ENCODE assay signal across 8 cellular contexts in the genomic region with DNA sequence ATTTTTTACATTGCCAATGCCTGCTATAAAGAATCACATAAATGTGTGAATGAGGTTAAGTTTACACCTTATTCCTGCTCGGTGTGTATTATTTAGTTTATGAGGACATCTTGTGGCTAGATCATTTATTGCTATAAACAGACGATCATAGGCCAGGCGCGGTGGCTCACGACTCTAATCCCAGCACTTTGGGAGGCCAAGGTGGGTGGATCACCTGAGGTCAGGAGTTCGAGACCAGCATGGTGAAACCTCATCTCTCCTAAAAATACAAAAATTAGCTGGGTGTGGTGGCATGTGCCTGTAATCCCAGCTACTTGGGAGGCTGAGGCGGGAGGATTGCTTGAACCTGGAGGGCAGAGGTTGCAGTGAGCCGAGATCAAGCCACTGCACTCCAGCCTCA. TPM values are rescaled to one million over a fixed set of nuclear protein-coding genes. Genes with fewer than 3 reads are reported as not detected.
DNase-seq lines count a peak whose midpoint lies in the region; ATAC-seq and TF ChIP-seq lines count a peak whose summit lies in the region.
"Not testable (repeated sequence)": the region's sequence is repeated elsewhere in the genome, so short reads cannot be mapped to it uniquely, and the experiment has no call there.

No MANE protein-coding gene starts in this region.

- ATAC-seq in DND-41 (ENCODE audit: insufficient read depth, low read depth) (peak; percentile 91), thoracic aorta (ENCODE audit: insufficient number of reproducible peaks, low FRiP score, low read depth) (peak; percentile 32)
- peak; percentile 68 to 71 for ATAC-seq in natural killer cell treated with Interleukin-12 subunit alpha and Interleukin-12 subunit beta and Interleukin-15 and Interleukin-18, amount 100 ng/mL, for 72 hours

- H3K9ac ChIP-seq in DND-41 (ENCODE audit: low read depth, low read length) = not testable (repeated sequence)

- H4K20me1 ChIP-seq in DND-41 (ENCODE audit: insufficient read depth, low read length) = not testable (repeated sequence)

- H3K79me2 ChIP-seq in DND-41 (ENCODE audit: insufficient read depth, low read length) = not testable (repeated sequence)

- not testable (repeated sequence) for H3K9me3 ChIP-seq in DND-41 (ENCODE audit: insufficient read depth, low read length, severe bottlenecking); thoracic aorta

- H3K4me2 ChIP-seq in DND-41 (ENCODE audit: insufficient read depth, low read length) = not testable (repeated sequence)

- not testable (repeated sequence) for H3K36me3 ChIP-seq in DND-41 (ENCODE audit: insufficient read depth, low read length); thoracic aorta

- not testable (repeated sequence) for H3K4me1 ChIP-seq in DND-41 (ENCODE audit: insufficient read depth, low read length)
- H3K4me1 ChIP-seq in thoracic aorta (ENCODE audit: control insufficient read depth in 1 of 2, low read depth in 2 of 2) = peaks cover 3 to 11% of the 10 kb centered on the region in 2 donors

- not testable (repeated sequence) for H3K4me3 Mint-ChIP-seq in activated naive CD4-positive, alpha-beta T cell treated with anti-CD3 and anti-CD28 coated beads for 36 hours; natural killer cell treated with Interleukin-12 subunit alpha and Interleukin-12 subunit beta and Interleukin-15 and Interleukin-18, amount 100 ng/mL, for 72 hours

- H3K27me3 ChIP-seq in DND-41 (ENCODE audit: insufficient read depth, low read length, poor library complexity); thoracic aorta (replicated peaks; ENCODE audit: insufficient read depth): not testable (repeated sequence)

- peaks cover 54% of the 10 kb centered on the region for H3K4me1 Mint-ChIP-seq in activated naive CD4-positive, alpha-beta T cell treated with anti-CD3 and anti-CD28 coated beads for 36 hours (ENCODE audit: low read depth)
- peaks cover 3 to 14% of the 10 kb centered on the region in 2 donors for H3K4me1 Mint-ChIP-seq in natural killer cell treated with Interleukin-12 subunit alpha and Interleukin-12 subunit beta and Interleukin-15 and Interleukin-18, amount 100 ng/mL, for 72 hours (ENCODE audit: low read depth in 2 of 2)

- H3K36me3 Mint-ChIP-seq in activated naive CD4-positive, alpha-beta T cell treated with anti-CD3 and anti-CD28 coated beads for 36 hours (ENCODE audit: low read depth); natural killer cell treated with Interleukin-12 subunit alpha and Interleukin-12 subunit beta and Interleukin-15 and Interleukin-18, amount 100 ng/mL, for 72 hours: not testable (repeated sequence)

- H3K27ac ChIP-seq in DND-41 (ENCODE audit: low read length); thoracic aorta: not testable (repeated sequence)

- CTCF ChIA-PET in HEK293T (lab: Yijun Ruan, JAX) = not testable (repeated sequence)
- CTCF ChIA-PET in activated naive CD4-positive, alpha-beta T cell treated with anti-CD3 and anti-CD28 coated beads for 36 hours (lab: Charles Lee) = interaction anchor here (9.3 kb wide), 1 partner anchor 115 kb away, joined by 100 read pairs; no protein-coding TSS in a partner anchor

- intact Hi-C loops in activated naive CD4-positive, alpha-beta T cell treated with anti-CD3 and anti-CD28 coated beads for 36 hours (cut with micrococcal nuclease) = loop anchor here (1.0 to 5.0 kb wide), 9 partner anchors 48 to 412 kb away; partner anchors contain the start of gene KIAA0319

- not testable (repeated sequence) for H2AFZ ChIP-seq in DND-41 (ENCODE audit: low read depth, low read length)

- POLR2A ChIA-PET in HEK293T (lab: Yijun Ruan, JAX) = not testable (repeated sequence)

- H3K9me3 Mint-ChIP-seq in activated naive CD4-positive, alpha-beta T cell treated with anti-CD3 and anti-CD28 coated beads for 36 hours; natural killer cell treated with Interleukin-12 subunit alpha and Interleukin-12 subunit beta and Interleukin-15 and Interleukin-18, amount 100 ng/mL, for 72 hours: not testable (repeated sequence)

- H3K4me3 ChIP-seq in DND-41 (ENCODE audit: low read depth in 1 of 2, low read length in 2 of 2); fibroblast of villous mesenchyme (ENCODE audit: low read depth, low read length); thoracic aorta: not testable (repeated sequence)

- peak; percentile 24 for DNase-seq in DND-41
- DNase-seq in HEK293T (ENCODE audit: extremely low spot score) = peak; percentile 39
- DNase-seq in NCI-H1105 treated with DMSO at 0.1 percent for 48 hours (lab: John Stamatoyannopoulos, UW) = peak; percentile 69
- peak; percentile 18 for DNase-seq in SIG-M5 treated with dmso at 0.1 percent for 504 hours (lab: John Stamatoyannopoulos, UW; ENCODE audit: unreplicated experiment)
- DNase-seq in activated naive CD4-positive, alpha-beta T cell treated with anti-CD3 and anti-CD28 coated beads for 36 hours = peak; percentile 58
- DNase-seq in fibroblast of villous mesenchyme (ENCODE audit: low read depth) = peak; percentile 50
- not testable (repeated sequence) for DNase-seq in natural killer cell treated with Interleukin-12 subunit alpha and Interleukin-12 subunit beta and Interleukin-15 and Interleukin-18, amount 100 ng/mL, for 72 hours (ENCODE audit: low spot score); thoracic aorta (ENCODE audit: low spot score)

- peak; percentile 70 for TF ChIP-seq CTCF in DND-41 (IDR thresholded peaks at IDR 0.05; ENCODE audit: borderline replicate concordance, extremely low read depth, low read length, poor library complexity, severe bottlenecking)
- peak; percentile 42 for TF ChIP-seq CTCF in fibroblast of villous mesenchyme (IDR thresholded peaks at IDR 0.05; ENCODE audit: insufficient read depth, low read depth, low read length)
- peak; percentile 42 for TF ChIP-seq CTCF in thoracic aorta (IDR thresholded peaks at IDR 0.05)

- H3K27me3 Mint-ChIP-seq in activated naive CD4-positive, alpha-beta T cell treated with anti-CD3 and anti-CD28 coated beads for 36 hours (ENCODE audit: low read depth); natural killer cell treated with Interleukin-12 subunit alpha and Interleukin-12 subunit beta and Interleukin-15 and Interleukin-18, amount 100 ng/mL, for 72 hours: not testable (repeated sequence)

- H3K27ac Mint-ChIP-seq in activated naive CD4-positive, alpha-beta T cell treated with anti-CD3 and anti-CD28 coated beads for 36 hours = not testable (repeated sequence)
- peak overlapping the region in 1 of 2 donors; percentile 24 for H3K27ac Mint-ChIP-seq in natural killer cell treated with Interleukin-12 subunit alpha and Interleukin-12 subunit beta and Interleukin-15 and Interleukin-18, amount 100 ng/mL, for 72 hours

RNA-seq across cellular contexts. Expression of gene C6orf62, which starts 23.3 kb away (rescaled TPM):
- 100 to 1,000 TPM; 110 to 112 TPM for total RNA-seq in activated naive CD4-positive, alpha-beta T cell treated with anti-CD3 and anti-CD28 coated beads for 36 hours
- total RNA-seq in fibroblast of villous mesenchyme (148 and 187 TPM in 2 replicates), thoracic aorta (10 to 100 TPM; 37.6 to 72.2 TPM)
- 100 to 1,000 TPM; 119 to 127 TPM for total RNA-seq in natural killer cell treated with Interleukin-12 subunit alpha and Interleukin-12 subunit beta and Interleukin-15 and Interleukin-18, amount 100 ng/mL, for 72 hours

RNA-seq across cellular contexts. Expression of gene ACOT13, which starts 28.8 kb away (rescaled TPM):
- 10 to 100 TPM; 34.0 to 36.1 TPM for total RNA-seq in activated naive CD4-positive, alpha-beta T cell treated with anti-CD3 and anti-CD28 coated beads for 36 hours
- total RNA-seq in fibroblast of villous mesenchyme (5.2 and 6.8 TPM in 2 replicates), thoracic aorta (1 to 10 TPM; 2.5 to 5.8 TPM)
- total RNA-seq in natural killer cell treated with Interleukin-12 subunit alpha and Interleukin-12 subunit beta and Interleukin-15 and Interleukin-18, amount 100 ng/mL, for 72 hours = 10 to 100 TPM; 10.2 to 20.1 TPM

RNA-seq across cellular contexts. Expression of gene TDP2, which starts 28.9 kb away (rescaled TPM):
- 10 to 100 TPM; 41.5 to 44.2 TPM for total RNA-seq in activated naive CD4-positive, alpha-beta T cell treated with anti-CD3 and anti-CD28 coated beads for 36 hours
- total RNA-seq in fibroblast of villous mesenchyme (13.2 and 22.9 TPM in 2 replicates), thoracic aorta (10 to 100 TPM; 31.1 to 40.3 TPM)
- total RNA-seq in natural killer cell treated with Interleukin-12 subunit alpha and Interleukin-12 subunit beta and Interleukin-15 and Interleukin-18, amount 100 ng/mL, for 72 hours = 10 to 100 TPM; 48.1 to 48.4 TPM

RNA-seq across cellular contexts. Expression of gene KIAA0319, which starts 49.6 kb away (rescaled TPM):
- under 1 TPM; 0.07 to 0.10 TPM for total RNA-seq in activated naive CD4-positive, alpha-beta T cell treated with anti-CD3 and anti-CD28 coated beads for 36 hours
- total RNA-seq in fibroblast of villous mesenchyme (not detected in 2 replicates), thoracic aorta (not detected)
- total RNA-seq in natural killer cell treated with Interleukin-12 subunit alpha and Interleukin-12 subunit beta and Interleukin-15 and Interleukin-18, amount 100 ng/mL, for 72 hours = under 1 TPM in 1 of 2 donors, not detected in 1; 0.07 TPM

Comparison
In these comparisons a context has a peak if more than half of its experiments do, and no peak if none do; other contexts are left out.
1. ATAC-seq: peak in every context shown above with its lines; median percentile 91 in DND-41; 70 in natural killer cell treated with Interleukin-12 subunit alpha and Interleukin-12 subunit beta and Interleukin-15 and Interleukin-18, amount 100 ng/mL, for 72 hours; 32 in thoracic aorta.